1 cellular context compared by ENCODE assay signal in the genomic region with DNA sequence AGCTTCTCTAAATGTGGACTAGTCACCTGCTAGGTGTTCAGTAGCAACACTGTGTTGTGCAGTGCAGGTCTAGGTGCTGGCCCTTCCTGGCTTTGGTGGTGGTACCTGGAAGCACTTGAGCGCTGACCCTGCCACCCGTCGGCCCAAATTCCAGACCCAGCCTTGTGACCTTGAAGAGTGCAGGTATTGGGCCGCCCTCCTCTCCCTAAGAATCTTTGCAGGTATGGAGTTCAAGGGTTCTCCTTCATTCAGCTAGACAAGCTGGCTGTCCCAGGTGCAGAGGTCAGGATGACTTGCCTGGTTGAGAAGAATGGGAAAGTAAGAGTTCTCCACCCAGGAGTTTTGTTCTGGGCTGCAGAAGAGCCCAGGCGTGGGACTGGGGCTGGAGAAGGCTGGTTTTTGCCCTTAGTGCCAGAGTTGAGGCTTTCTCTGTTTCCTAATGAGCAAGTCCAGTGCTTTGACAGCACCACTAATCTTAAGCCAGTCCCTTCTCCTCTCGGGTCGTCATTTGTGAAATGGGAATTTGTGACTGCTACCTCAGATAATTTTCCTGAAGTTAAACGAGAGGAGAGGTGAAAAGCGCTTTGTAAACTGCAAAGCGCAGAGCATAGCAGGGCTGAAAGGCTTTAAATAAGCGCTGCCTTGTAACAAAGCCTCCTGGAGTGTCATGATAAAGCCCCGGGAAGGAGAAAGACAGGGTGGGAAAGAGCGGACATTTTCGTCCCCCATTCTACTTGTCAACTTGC.
TF ChIP-seq lines count a peak whose summit lies in the region.

No MANE protein-coding gene starts in this region.

TF ChIP-seq in WTC11, 78 proteins besides CTCF, POLR2A, EP300 and RAD21 (continued from another document):
- TF ChIP-seq, protein P1, sequence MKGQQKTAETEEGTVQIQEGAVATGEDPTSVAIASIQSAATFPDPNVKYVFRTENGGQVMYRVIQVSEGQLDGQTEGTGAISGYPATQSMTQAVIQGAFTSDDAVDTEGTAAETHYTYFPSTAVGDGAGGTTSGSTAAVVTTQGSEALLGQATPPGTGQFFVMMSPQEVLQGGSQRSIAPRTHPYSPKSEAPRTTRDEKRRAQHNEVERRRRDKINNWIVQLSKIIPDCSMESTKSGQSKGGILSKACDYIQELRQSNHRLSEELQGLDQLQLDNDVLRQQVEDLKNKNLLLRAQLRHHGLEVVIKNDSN (CRISPR knock-in tag; IDR thresholded peaks at IDR 0.05): no peak
- TF ChIP-seq, protein P2, sequence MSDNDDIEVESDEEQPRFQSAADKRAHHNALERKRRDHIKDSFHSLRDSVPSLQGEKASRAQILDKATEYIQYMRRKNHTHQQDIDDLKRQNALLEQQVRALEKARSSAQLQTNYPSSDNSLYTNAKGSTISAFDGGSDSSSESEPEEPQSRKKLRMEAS (CRISPR knock-in tag; IDR thresholded peaks at IDR 0.05): no peak
- no peak for TF ChIP-seq ZNF263 (CRISPR knock-in tag; IDR thresholded peaks at IDR 0.05; ENCODE audit: low read depth)
- TF ChIP-seq, protein P3, sequence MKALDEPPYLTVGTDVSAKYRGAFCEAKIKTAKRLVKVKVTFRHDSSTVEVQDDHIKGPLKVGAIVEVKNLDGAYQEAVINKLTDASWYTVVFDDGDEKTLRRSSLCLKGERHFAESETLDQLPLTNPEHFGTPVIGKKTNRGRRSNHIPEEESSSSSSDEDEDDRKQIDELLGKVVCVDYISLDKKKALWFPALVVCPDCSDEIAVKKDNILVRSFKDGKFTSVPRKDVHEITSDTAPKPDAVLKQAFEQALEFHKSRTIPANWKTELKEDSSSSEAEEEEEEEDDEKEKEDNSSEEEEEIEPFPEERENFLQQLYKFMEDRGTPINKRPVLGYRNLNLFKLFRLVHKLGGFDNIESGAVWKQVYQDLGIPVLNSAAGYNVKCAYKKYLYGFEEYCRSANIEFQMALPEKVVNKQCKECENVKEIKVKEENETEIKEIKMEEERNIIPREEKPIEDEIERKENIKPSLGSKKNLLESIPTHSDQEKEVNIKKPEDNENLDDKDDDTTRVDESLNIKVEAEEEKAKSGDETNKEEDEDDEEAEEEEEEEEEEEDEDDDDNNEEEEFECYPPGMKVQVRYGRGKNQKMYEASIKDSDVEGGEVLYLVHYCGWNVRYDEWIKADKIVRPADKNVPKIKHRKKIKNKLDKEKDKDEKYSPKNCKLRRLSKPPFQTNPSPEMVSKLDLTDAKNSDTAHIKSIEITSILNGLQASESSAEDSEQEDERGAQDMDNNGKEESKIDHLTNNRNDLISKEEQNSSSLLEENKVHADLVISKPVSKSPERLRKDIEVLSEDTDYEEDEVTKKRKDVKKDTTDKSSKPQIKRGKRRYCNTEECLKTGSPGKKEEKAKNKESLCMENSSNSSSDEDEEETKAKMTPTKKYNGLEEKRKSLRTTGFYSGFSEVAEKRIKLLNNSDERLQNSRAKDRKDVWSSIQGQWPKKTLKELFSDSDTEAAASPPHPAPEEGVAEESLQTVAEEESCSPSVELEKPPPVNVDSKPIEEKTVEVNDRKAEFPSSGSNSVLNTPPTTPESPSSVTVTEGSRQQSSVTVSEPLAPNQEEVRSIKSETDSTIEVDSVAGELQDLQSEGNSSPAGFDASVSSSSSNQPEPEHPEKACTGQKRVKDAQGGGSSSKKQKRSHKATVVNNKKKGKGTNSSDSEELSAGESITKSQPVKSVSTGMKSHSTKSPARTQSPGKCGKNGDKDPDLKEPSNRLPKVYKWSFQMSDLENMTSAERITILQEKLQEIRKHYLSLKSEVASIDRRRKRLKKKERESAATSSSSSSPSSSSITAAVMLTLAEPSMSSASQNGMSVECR (CRISPR knock-in tag; IDR thresholded peaks at IDR 0.05; ENCODE audit: borderline replicate concordance): no peak
- no peak for TF ChIP-seq SP1 (CRISPR knock-in tag; conservative IDR thresholded peaks at IDR 0.05)
- TF ChIP-seq ZNF671 (CRISPR knock-in tag; IDR thresholded peaks at IDR 0.05): no peak
- no peak for TF ChIP-seq FOXP1 (CRISPR knock-in tag; IDR thresholded peaks at IDR 0.05; ENCODE audit: borderline replicate concordance)
- no peak for TF ChIP-seq MYBL2 (CRISPR knock-in tag; IDR thresholded peaks at IDR 0.05)
- TF ChIP-seq, protein P4, sequence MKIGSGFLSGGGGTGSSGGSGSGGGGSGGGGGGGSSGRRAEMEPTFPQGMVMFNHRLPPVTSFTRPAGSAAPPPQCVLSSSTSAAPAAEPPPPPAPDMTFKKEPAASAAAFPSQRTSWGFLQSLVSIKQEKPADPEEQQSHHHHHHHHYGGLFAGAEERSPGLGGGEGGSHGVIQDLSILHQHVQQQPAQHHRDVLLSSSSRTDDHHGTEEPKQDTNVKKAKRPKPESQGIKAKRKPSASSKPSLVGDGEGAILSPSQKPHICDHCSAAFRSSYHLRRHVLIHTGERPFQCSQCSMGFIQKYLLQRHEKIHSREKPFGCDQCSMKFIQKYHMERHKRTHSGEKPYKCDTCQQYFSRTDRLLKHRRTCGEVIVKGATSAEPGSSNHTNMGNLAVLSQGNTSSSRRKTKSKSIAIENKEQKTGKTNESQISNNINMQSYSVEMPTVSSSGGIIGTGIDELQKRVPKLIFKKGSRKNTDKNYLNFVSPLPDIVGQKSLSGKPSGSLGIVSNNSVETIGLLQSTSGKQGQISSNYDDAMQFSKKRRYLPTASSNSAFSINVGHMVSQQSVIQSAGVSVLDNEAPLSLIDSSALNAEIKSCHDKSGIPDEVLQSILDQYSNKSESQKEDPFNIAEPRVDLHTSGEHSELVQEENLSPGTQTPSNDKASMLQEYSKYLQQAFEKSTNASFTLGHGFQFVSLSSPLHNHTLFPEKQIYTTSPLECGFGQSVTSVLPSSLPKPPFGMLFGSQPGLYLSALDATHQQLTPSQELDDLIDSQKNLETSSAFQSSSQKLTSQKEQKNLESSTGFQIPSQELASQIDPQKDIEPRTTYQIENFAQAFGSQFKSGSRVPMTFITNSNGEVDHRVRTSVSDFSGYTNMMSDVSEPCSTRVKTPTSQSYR (CRISPR knock-in tag; IDR thresholded peaks at IDR 0.05): no peak
- no peak for TF ChIP-seq ETV6 (CRISPR knock-in tag; IDR thresholded peaks at IDR 0.05)
- TF ChIP-seq, protein P5, sequence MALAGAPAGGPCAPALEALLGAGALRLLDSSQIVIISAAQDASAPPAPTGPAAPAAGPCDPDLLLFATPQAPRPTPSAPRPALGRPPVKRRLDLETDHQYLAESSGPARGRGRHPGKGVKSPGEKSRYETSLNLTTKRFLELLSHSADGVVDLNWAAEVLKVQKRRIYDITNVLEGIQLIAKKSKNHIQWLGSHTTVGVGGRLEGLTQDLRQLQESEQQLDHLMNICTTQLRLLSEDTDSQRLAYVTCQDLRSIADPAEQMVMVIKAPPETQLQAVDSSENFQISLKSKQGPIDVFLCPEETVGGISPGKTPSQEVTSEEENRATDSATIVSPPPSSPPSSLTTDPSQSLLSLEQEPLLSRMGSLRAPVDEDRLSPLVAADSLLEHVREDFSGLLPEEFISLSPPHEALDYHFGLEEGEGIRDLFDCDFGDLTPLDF (CRISPR knock-in tag; IDR thresholded peaks at IDR 0.05): no peak
- TF ChIP-seq, protein P6, sequence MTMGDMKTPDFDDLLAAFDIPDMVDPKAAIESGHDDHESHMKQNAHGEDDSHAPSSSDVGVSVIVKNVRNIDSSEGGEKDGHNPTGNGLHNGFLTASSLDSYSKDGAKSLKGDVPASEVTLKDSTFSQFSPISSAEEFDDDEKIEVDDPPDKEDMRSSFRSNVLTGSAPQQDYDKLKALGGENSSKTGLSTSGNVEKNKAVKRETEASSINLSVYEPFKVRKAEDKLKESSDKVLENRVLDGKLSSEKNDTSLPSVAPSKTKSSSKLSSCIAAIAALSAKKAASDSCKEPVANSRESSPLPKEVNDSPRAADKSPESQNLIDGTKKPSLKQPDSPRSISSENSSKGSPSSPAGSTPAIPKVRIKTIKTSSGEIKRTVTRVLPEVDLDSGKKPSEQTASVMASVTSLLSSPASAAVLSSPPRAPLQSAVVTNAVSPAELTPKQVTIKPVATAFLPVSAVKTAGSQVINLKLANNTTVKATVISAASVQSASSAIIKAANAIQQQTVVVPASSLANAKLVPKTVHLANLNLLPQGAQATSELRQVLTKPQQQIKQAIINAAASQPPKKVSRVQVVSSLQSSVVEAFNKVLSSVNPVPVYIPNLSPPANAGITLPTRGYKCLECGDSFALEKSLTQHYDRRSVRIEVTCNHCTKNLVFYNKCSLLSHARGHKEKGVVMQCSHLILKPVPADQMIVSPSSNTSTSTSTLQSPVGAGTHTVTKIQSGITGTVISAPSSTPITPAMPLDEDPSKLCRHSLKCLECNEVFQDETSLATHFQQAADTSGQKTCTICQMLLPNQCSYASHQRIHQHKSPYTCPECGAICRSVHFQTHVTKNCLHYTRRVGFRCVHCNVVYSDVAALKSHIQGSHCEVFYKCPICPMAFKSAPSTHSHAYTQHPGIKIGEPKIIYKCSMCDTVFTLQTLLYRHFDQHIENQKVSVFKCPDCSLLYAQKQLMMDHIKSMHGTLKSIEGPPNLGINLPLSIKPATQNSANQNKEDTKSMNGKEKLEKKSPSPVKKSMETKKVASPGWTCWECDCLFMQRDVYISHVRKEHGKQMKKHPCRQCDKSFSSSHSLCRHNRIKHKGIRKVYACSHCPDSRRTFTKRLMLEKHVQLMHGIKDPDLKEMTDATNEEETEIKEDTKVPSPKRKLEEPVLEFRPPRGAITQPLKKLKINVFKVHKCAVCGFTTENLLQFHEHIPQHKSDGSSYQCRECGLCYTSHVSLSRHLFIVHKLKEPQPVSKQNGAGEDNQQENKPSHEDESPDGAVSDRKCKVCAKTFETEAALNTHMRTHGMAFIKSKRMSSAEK (CRISPR knock-in tag; IDR thresholded peaks at IDR 0.05; ENCODE audit: borderline replicate concordance): no peak
- TF ChIP-seq, protein P7, sequence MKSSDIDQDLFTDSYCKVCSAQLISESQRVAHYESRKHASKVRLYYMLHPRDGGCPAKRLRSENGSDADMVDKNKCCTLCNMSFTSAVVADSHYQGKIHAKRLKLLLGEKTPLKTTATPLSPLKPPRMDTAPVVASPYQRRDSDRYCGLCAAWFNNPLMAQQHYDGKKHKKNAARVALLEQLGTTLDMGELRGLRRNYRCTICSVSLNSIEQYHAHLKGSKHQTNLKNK (CRISPR knock-in tag; IDR thresholded peaks at IDR 0.05): no peak
- TF ChIP-seq TP53 (CRISPR knock-in tag; IDR thresholded peaks at IDR 0.05): no peak
TF ChIP-seq in WTC11: peak in this region for 0.
